In the genomic region with DNA sequence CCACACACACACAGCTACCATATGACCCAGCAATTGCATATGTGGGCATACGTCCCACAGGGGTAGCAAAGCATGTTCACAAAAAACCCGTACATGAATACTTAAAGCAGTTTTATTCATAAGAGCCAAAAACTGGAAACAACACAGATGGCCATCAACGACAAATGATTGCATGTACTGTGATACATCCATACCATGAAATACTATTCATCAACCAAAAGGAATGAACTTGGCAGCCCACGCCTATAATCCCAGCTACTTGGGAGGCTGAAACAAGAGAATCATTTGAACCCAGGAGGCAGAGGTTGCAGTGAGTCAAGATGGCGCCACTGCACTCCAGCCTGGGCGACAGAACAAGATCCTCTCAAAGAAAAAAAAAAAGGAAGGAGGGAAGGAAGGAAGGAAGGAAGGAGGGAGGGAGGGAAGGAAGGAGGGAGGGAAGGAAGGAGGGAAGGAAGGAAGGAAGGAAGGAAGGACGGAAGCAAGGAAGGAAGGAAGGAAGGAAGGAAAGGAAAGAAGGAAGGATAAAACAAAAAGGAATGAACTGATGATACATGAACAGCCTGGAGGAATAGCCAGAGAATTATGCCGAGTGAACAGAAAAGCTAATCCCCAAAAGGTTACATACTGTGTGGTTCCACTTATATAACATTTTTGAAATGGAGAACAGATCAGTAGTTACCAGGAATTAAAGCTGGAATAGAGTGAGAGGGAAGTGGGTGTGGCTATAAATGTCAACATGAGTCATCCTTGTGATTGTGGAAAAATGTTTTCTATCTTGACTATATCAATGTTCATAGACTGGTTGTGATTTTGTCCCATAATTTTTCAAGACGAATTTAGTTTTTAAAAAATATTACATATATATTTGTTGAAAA, we compare ENCODE assay signal across 17 cellular contexts. TPM values are rescaled to one million over a fixed set of nuclear protein-coding genes. Genes with fewer than 3 reads are reported as not detected.
DNase-seq lines count a peak whose midpoint lies in the region; ATAC-seq, FAIRE-seq and TF ChIP-seq lines count a peak whose summit lies in the region.
"Had no signal": no experiment of that assay in that cellular context is flagged by ENCODE, and none has a peak within 500 bp of the region (broad histone marks: within the 10 kb centered on the region; RNA-seq: fewer than 3 reads in every experiment).

No MANE protein-coding gene starts in this region.

- no peak overlapping the region for H3K27ac ChIP-seq in A549
- H3K27ac ChIP-seq in astrocyte (ENCODE audit: low read depth, low read length) = no peak overlapping the region
- H3K27ac ChIP-seq: heart left ventricle, SJCRH30 had no signal

- TF ChIP-seq CTCF in A549 (IDR thresholded peaks at IDR 0.05) = no peak
- TF ChIP-seq CTCF in astrocyte (IDR thresholded peaks at IDR 0.05; ENCODE audit: insufficient read depth, low read depth, low read length) = no peak

- no peak for FAIRE-seq in A549 (lab: Jason Lieb, UNC)
- FAIRE-seq in astrocyte (lab: Jason Lieb, UNC) = no peak

- H3K4me3 ChIP-seq in A549 = no peak overlapping the region
- no peak overlapping the region for H3K4me3 ChIP-seq in astrocyte (ENCODE audit: insufficient read depth, low read depth, low read length)
- H3K4me3 ChIP-seq: heart left ventricle, SJCRH30 had no signal

- no peaks in the 10 kb centered on the region for H3K27me3 ChIP-seq in astrocyte (ENCODE audit: insufficient read depth, low read length)
- H3K27me3 ChIP-seq: heart left ventricle, SJCRH30 had no signal

- H3K27me3 Mint-ChIP-seq in astrocyte (ENCODE audit: low read depth, unreplicated experiment) (no peaks in the 10 kb centered on the region), T-cell (peaks cover 0 to 5% of the 10 kb centered on the region in 2 donors)
- H3K27me3 Mint-ChIP-seq: activated naive CD8-positive, alpha-beta T cell treated with anti-CD3 and anti-CD28 coated beads, Interleukin-2, amount 50 U/mL, for 24 hours; IgD-negative memory B cell; progenitor cell of endocrine pancreas had no signal

- WGBS in A549 (ENCODE audit: missing lambda C conversion rate) = 59% methylated on average over 8 of the region's 9 CpGs

- TF ChIP-seq RAD21 in A549 (conservative IDR thresholded peaks at IDR 0.05 in 1 of 2, IDR thresholded peaks at IDR 0.05 in 1 of 2) = no peak

- H3K4me1 ChIP-seq in A549 = peaks cover 6% of the 10 kb centered on the region; the same call in 2 of the 3 replicates
- H3K4me1 ChIP-seq in astrocyte (ENCODE audit: insufficient read depth, low read length) = no peaks in the 10 kb centered on the region
- H3K4me1 ChIP-seq: heart left ventricle, SJCRH30 had no signal

- H3K27ac Mint-ChIP-seq in astrocyte (ENCODE audit: unreplicated experiment) (no peak overlapping the region), T-cell (no peak overlapping the region)
- H3K27ac Mint-ChIP-seq: activated naive CD8-positive, alpha-beta T cell treated with anti-CD3 and anti-CD28 coated beads, Interleukin-2, amount 50 U/mL, for 24 hours; IgD-negative memory B cell; progenitor cell of endocrine pancreas had no signal

- H3K9me3 ChIP-seq in A549 (peaks cover 12% of the 10 kb centered on the region; the same call in 2 of the 3 replicates), astrocyte (ENCODE audit: insufficient read depth, low read depth, low read length) (no peaks in the 10 kb centered on the region)
- H3K9me3 ChIP-seq: SJCRH30 had no signal

- no peaks in the 10 kb centered on the region for H3K36me3 Mint-ChIP-seq in astrocyte (ENCODE audit: low read depth, unreplicated experiment)
- no peaks in the 10 kb centered on the region for H3K36me3 Mint-ChIP-seq in T-cell
- H3K36me3 Mint-ChIP-seq: IgD-negative memory B cell had no signal

- ATAC-seq in A549 (peak; percentile 26 to 64; a peak in 3 of 6 replicates), GM19463 (IDR thresholded peaks at IDR 0.05; ENCODE audit: unreplicated experiment) (no peak), HG03175 (IDR thresholded peaks at IDR 0.05; ENCODE audit: unreplicated experiment) (no peak), T-cell (replicated peaks in 1 of 4) (no peak)
- ATAC-seq: activated naive CD8-positive, alpha-beta T cell treated with anti-CD3 and anti-CD28 coated beads, Interleukin-2, amount 50 U/mL, for 24 hours; activated T-cell treated with anti-CD3 and anti-CD28 coated beads, Interleukin-2, amount 50 U/mL, for 4 hours; heart left ventricle had no signal

- H2AFZ ChIP-seq in astrocyte (ENCODE audit: low read depth, low read length) = peak overlapping the region; percentile 24

- H3K9me3 Mint-ChIP-seq in astrocyte (ENCODE audit: unreplicated experiment) (no peaks in the 10 kb centered on the region), T-cell (peaks cover 0 to 7% (median 1%) of the 10 kb centered on the region in 3 donors)
- H3K9me3 Mint-ChIP-seq: activated naive CD8-positive, alpha-beta T cell treated with anti-CD3 and anti-CD28 coated beads, Interleukin-2, amount 50 U/mL, for 24 hours had no signal

- peak in 1 of 2 experiments; percentile 27 for DNase-seq in A549 (ENCODE audit: low read depth in 1 of 2, low spot score in 1 of 2)
- DNase-seq in HPDE6-E6E7 (ENCODE audit: extremely low spot score) = peak; percentile 34
- DNase-seq in astrocyte (ENCODE audit: low read depth) = peak; percentile 34
- DNase-seq in hepatic stellate cell (ENCODE audit: low spot score) = peak; percentile 57
- DNase-seq in NCI-H524 treated with DMSO at 0.1 percent for 48 hours (lab: John Stamatoyannopoulos, UW) = no peak
- DNase-seq in T-cell = no peak
- DNase-seq: activated naive CD8-positive, alpha-beta T cell treated with anti-CD3 and anti-CD28 coated beads, Interleukin-2, amount 50 U/mL, for 24 hours; activated T-cell treated with anti-CD3 and anti-CD28 coated beads, Interleukin-2, amount 50 U/mL, for 4 hours; Calu3; cerebellar nuclear complex; heart left ventricle; NCI-H2227 treated with DMSO at 0.1 percent for 48 hours; SJCRH30 had no signal

- H3K4me2 ChIP-seq in A549 = 0 out of 3 replicates have a peak overlapping the region, but pooled peaks have one; percentile 28
- H3K4me2 ChIP-seq in astrocyte (ENCODE audit: low read length) = peak overlapping the region; percentile 48

- H4K20me1 ChIP-seq in astrocyte (ENCODE audit: insufficient read depth, low read length) = no peaks in the 10 kb centered on the region

- no peaks in the 10 kb centered on the region for H3K79me2 ChIP-seq in astrocyte (ENCODE audit: insufficient read depth, low read length)

- no peak for TF ChIP-seq EP300 in A549 (IDR thresholded peaks at IDR 0.05)

- no peak for TF ChIP-seq POLR2A in A549 (IDR thresholded peaks at IDR 0.05; ENCODE audit: low read length)

- no peak overlapping the region for H3K9ac ChIP-seq in astrocyte (ENCODE audit: low read length)

- no peaks in the 10 kb centered on the region for H3K36me3 ChIP-seq in astrocyte (ENCODE audit: insufficient read depth, low read length)
- H3K36me3 ChIP-seq: heart left ventricle, SJCRH30 had no signal

- H3K4me1 Mint-ChIP-seq in astrocyte (ENCODE audit: low read depth, unreplicated experiment) = no peaks in the 10 kb centered on the region
- no peaks in the 10 kb centered on the region for H3K4me1 Mint-ChIP-seq in T-cell
- H3K4me1 Mint-ChIP-seq: activated naive CD8-positive, alpha-beta T cell treated with anti-CD3 and anti-CD28 coated beads, Interleukin-2, amount 50 U/mL, for 24 hours; IgD-negative memory B cell had no signal

- POLR2A ChIA-PET in A549 (lab: Yijun Ruan, JAX) = no interaction called here
- POLR2A ChIA-PET in T-cell (lab: Charles Lee) = no interaction called here

- CTCF ChIA-PET in A549 (lab: Yijun Ruan, JAX) (interaction anchor here (0.6 to 1.5 kb wide), 3 partner anchors 11 to 767 kb away, joined by 3 to 4 read pairs (median 3); no protein-coding TSS in a partner anchor), T-cell (lab: Charles Lee) (interaction anchor here in 1 of 2 donors (0.7 kb wide), 1 partner anchor 11 kb away, joined by 6 read pairs; no protein-coding TSS in a partner anchor)

- H3K4me3 Mint-ChIP-seq in astrocyte (ENCODE audit: unreplicated experiment) = no peak overlapping the region
- no peak overlapping the region for H3K4me3 Mint-ChIP-seq in T-cell
- H3K4me3 Mint-ChIP-seq: activated naive CD8-positive, alpha-beta T cell treated with anti-CD3 and anti-CD28 coated beads, Interleukin-2, amount 50 U/mL, for 24 hours; activated T-cell treated with anti-CD3 and anti-CD28 coated beads, Interleukin-2, amount 50 U/mL, for 4 hours; IgD-negative memory B cell had no signal

TF ChIP-seq in A549, 52 proteins besides CTCF, POLR2A, EP300 and RAD21:
- TF ChIP-seq, protein P1, sequence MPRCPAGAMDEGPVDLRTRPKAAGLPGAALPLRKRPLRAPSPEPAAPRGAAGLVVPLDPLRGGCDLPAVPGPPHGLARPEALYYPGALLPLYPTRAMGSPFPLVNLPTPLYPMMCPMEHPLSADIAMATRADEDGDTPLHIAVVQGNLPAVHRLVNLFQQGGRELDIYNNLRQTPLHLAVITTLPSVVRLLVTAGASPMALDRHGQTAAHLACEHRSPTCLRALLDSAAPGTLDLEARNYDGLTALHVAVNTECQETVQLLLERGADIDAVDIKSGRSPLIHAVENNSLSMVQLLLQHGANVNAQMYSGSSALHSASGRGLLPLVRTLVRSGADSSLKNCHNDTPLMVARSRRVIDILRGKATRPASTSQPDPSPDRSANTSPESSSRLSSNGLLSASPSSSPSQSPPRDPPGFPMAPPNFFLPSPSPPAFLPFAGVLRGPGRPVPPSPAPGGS (IDR thresholded peaks at IDR 0.05) = no peak
- TF ChIP-seq CBX8 (IDR thresholded peaks at IDR 0.05) (no peak), FOSL2 (IDR thresholded peaks at IDR 0.05) (0 out of 2 replicates have a peak, but pooled peaks have one; percentile 35), FOSL2 (CRISPR knock-in tag; IDR thresholded peaks at IDR 0.05) (peak; percentile 61)

RNA-seq across cellular contexts. Expression of a gene that starts 19.6 kb away (rescaled TPM):
- polyA plus RNA-seq in A549 (2011; rRNA removed) (89.6 and 93.4 TPM in 2 replicates), A549 (2017; fragmentation: RNase III; extraction: RNeasy Plus Mini Kit Qiagen cat#74134 plus additional on column Dnase treatment) (37.6 to 50.3 TPM (median 45.6 TPM) in 3 replicates)
- polyA plus RNA-seq in A549 (2012; cell fraction: cytosol; rRNA removed) = 17.9 and 26.9 TPM in 2 replicates
- polyA plus RNA-seq in A549 (2012; cell fraction: nucleus; rRNA removed) = 11.0 and 21.1 TPM in 2 replicates
- polyA minus RNA-seq in A549 (2011; rRNA and poly(A)+ RNA removed) = 57.5 and 69.1 TPM in 2 replicates
- total RNA-seq in astrocyte (149 and 162 TPM in 2 replicates), T-cell (100 to 1,000 TPM in 2 of 5 donors, 10 to 100 TPM in 3; 73.0 to 962 (median 77.3) TPM)

Comparison
In these comparisons a context has a peak if more than half of its experiments do, and no peak if none do; other contexts are left out.
1. ATAC-seq: peak in A549 (2 of 2); none in GM19463 (single experiment), HG03175 (single experiment) and T-cell (0 of 4).
2. DNase-seq: peak in HPDE6-E6E7 (single experiment), astrocyte (single experiment) and hepatic stellate cell (single experiment); none in NCI-H524 treated with DMSO at 0.1 percent for 48 hours (single experiment) and T-cell (0 of 34).